8 cellular contexts compared by ENCODE assay signal in the genomic region with DNA sequence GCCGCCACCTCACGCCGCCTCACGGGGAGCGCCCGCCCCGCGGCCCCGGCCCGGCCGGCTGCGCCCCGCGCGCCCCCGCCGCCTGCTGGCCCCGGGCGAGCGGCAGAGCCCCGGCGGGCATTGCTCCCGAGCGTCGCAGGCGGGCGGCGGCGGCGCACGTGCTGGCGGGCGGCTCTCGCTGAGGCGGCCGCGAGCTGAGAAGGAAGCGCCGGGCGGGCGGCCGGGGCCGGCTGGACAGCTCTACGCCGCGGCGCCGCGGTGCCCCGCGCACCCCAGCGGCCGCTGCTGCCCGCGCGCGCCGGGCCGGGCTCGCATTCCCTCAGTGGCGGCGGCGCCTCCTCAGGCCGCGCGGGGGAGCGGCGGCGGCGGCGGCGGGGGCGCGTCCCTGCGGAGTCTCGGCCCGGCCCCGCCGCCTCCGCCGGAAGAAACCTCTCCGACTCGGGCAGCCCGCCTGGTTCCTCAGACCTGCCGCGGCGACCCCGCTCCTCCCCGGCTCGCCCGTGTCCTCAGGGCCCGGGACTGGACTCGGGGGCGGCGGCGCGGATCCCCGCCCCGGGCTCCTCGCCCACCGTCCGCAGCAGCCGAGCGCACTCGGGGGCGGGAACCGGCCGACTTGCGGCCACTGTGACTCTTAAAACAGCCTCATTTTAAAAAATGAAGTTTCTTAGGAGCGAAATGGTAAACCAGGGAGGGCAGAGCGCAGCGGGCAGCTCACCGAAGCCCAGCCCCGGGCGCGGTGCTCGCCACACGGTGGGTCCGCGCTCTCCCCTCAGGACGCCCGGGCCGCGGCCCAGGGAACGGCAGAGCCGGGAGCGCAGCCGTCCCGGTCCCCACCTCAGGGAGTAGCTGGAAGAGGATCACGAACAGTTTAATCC. TPM values are rescaled to one million over a fixed set of nuclear protein-coding genes. Genes with fewer than 3 reads are reported as not detected.
A peak's percentile ranks its signal among the peaks of the same experiment; 100 is the strongest.
DNase-seq lines count a peak whose midpoint lies in the region; ATAC-seq and TF ChIP-seq lines count a peak whose summit lies in the region.

Gene PITPNM2, minus strand, starts transcription at position 287 of the 875 bp plus-strand sequence. CDS start 116,500 bp downstream, outside the sequence.

- in situ Hi-C loops in GM13977 (cut with MboI; ENCODE audit: low pct_unique_long_range_greater_than_20kb, low sequenced_read_pairs, unreplicated experiment), result no loop called here

- peak within 1 kb of the TSS; percentile 29 for H3K27ac ChIP-seq in epithelial cell of prostate

- DNase-seq in GM13977 (ENCODE audit: low spot score), result peak; percentile 85
- DNase-seq in NOMO-1 treated with DMSO at 0.1 percent for 48 hours (lab: John Stamatoyannopoulos, UW; ENCODE audit: unreplicated experiment), result peak; percentile 48
- peak; percentile 53 for DNase-seq in activated T-cell treated with anti-CD3 and anti-CD28 coated beads for 1 hour (ENCODE audit: low read depth)
- DNase-seq in epithelial cell of prostate (ENCODE audit: low read depth, low spot score), result no peak
- DNase-seq in mucosa of gallbladder (ENCODE audit: low spot score), result peak; percentile 42
- peak; percentile 31 for DNase-seq in stimulated activated naive CD4-positive, alpha-beta T cell treated with Interleukin-2 at 50 U/mL for 16 hours (lab: John Stamatoyannopoulos, UW)

- peak; percentile 51 for TF ChIP-seq CTCF in GM13977 (IDR thresholded peaks at IDR 0.05; ENCODE audit: extremely low read depth, insufficient read depth, missing control alignments)

- ATAC-seq in HG02973 (IDR thresholded peaks at IDR 0.05; ENCODE audit: unreplicated experiment), result peak; percentile 57
- ATAC-seq in HG03457 (IDR thresholded peaks at IDR 0.05; ENCODE audit: unreplicated experiment), result no peak

RNA-seq across cellular contexts. Expression of gene PITPNM2, which starts in this region (rescaled TPM):
- total RNA-seq in mucosa of gallbladder, result 12.8 TPM
